8 cellular contexts compared by ENCODE assay signal in genomic region chr4:27010334-27010940, GRCh38.
DNase-seq lines count a peak whose midpoint lies in the region; ATAC-seq and TF ChIP-seq lines count a peak whose summit lies in the region.

No MANE protein-coding gene starts in this region.

- TF ChIP-seq CTCF in AG09309 (IDR thresholded peaks at IDR 0.05; ENCODE audit: control insufficient read depth, insufficient read depth, low read depth, low read length, missing control alignments) (peak; percentile 77), mucosa of descending colon (IDR thresholded peaks at IDR 0.05) (peak; percentile 77)

- H3K4me3 ChIP-seq in AG09309 (ENCODE audit: control insufficient read depth, low read depth, low read length) (no peak overlapping the region), mucosa of descending colon (no peak overlapping the region)

- H3K4me1 ChIP-seq in mucosa of descending colon (ENCODE audit: low read depth): no peaks in the 10 kb centered on the region

- no peaks in the 10 kb centered on the region for H3K9me3 Mint-ChIP-seq in activated CD4-positive, alpha-beta T cell treated with anti-CD3 and anti-CD28 coated beads, Interleukin-2, amount 10 ng/mL, durations not matched to agents 24 days and 14 days
- H3K9me3 Mint-ChIP-seq in effector memory CD8-positive, alpha-beta T cell: no peaks in the 10 kb centered on the region
- H3K9me3 Mint-ChIP-seq in stimulated activated effector memory CD8-positive, alpha-beta T cell treated with anti-CD3 and anti-CD28 coated beads, Interleukin-12 subunit alpha, Interleukin-12 subunit beta, amount 100 ng/mL, for 72 hours: no peaks in the 10 kb centered on the region

- peak; percentile 74 for ATAC-seq in GM18870 (IDR thresholded peaks at IDR 0.05; ENCODE audit: unreplicated experiment)
- ATAC-seq in HG03175 (IDR thresholded peaks at IDR 0.05; ENCODE audit: unreplicated experiment): peak; percentile 87
- peak; percentile 82 for ATAC-seq in effector memory CD8-positive, alpha-beta T cell (replicated peaks)
- ATAC-seq in mucosa of descending colon: peak; percentile 86
- ATAC-seq in stimulated activated effector memory CD8-positive, alpha-beta T cell treated with anti-CD3 and anti-CD28 coated beads, Interleukin-12 subunit alpha, Interleukin-12 subunit beta, amount 100 ng/mL, for 72 hours: peak; percentile 74

- peaks cover 9% of the 10 kb centered on the region for H3K4me1 Mint-ChIP-seq in activated CD4-positive, alpha-beta T cell treated with anti-CD3 and anti-CD28 coated beads, Interleukin-2, amount 10 ng/mL, durations not matched to agents 24 days and 14 days
- H3K4me1 Mint-ChIP-seq in effector memory CD8-positive, alpha-beta T cell (ENCODE audit: low read depth in 2 of 2): peaks cover 3 to 8% of the 10 kb centered on the region in 2 donors
- H3K4me1 Mint-ChIP-seq in stimulated activated effector memory CD8-positive, alpha-beta T cell treated with anti-CD3 and anti-CD28 coated beads, Interleukin-12 subunit alpha, Interleukin-12 subunit beta, amount 100 ng/mL, for 72 hours: peaks cover 9% of the 10 kb centered on the region

- no peak overlapping the region for H3K27ac Mint-ChIP-seq in activated CD4-positive, alpha-beta T cell treated with anti-CD3 and anti-CD28 coated beads, Interleukin-2, amount 10 ng/mL, durations not matched to agents 24 days and 14 days
- peak overlapping the region; percentile 31 to 72 for H3K27ac Mint-ChIP-seq in effector memory CD8-positive, alpha-beta T cell
- no peak overlapping the region for H3K27ac Mint-ChIP-seq in stimulated activated effector memory CD8-positive, alpha-beta T cell treated with anti-CD3 and anti-CD28 coated beads, Interleukin-12 subunit alpha, Interleukin-12 subunit beta, amount 100 ng/mL, for 72 hours

- intact Hi-C loops in activated CD4-positive, alpha-beta T cell treated with anti-CD3 and anti-CD28 coated beads, Interleukin-2, amount 10 ng/mL, durations not matched to agents 24 days and 14 days (cut with micrococcal nuclease): loop anchor here (1.0 to 2.0 kb wide), 3 partner anchors 290 to 1022 kb away; no protein-coding TSS in a partner anchor
- intact Hi-C loops in mucosa of descending colon (cut with DNase I, micrococcal nuclease): loop anchor here in 1 of 2 donors (10.0 kb wide), 1 partner anchor 556 kb away; no protein-coding TSS in a partner anchor

- no peak overlapping the region for H3K4me3 Mint-ChIP-seq in activated CD4-positive, alpha-beta T cell treated with anti-CD3 and anti-CD28 coated beads, Interleukin-2, amount 10 ng/mL, durations not matched to agents 24 days and 14 days
- no peak overlapping the region for H3K4me3 Mint-ChIP-seq in effector memory CD8-positive, alpha-beta T cell
- no peak overlapping the region for H3K4me3 Mint-ChIP-seq in stimulated activated effector memory CD8-positive, alpha-beta T cell treated with anti-CD3 and anti-CD28 coated beads, Interleukin-12 subunit alpha, Interleukin-12 subunit beta, amount 100 ng/mL, for 72 hours

- H3K36me3 Mint-ChIP-seq in activated CD4-positive, alpha-beta T cell treated with anti-CD3 and anti-CD28 coated beads, Interleukin-2, amount 10 ng/mL, durations not matched to agents 24 days and 14 days (ENCODE audit: low read depth): peaks cover 17% of the 10 kb centered on the region
- H3K36me3 Mint-ChIP-seq in effector memory CD8-positive, alpha-beta T cell (ENCODE audit: insufficient read depth): peaks cover 21% of the 10 kb centered on the region
- H3K36me3 Mint-ChIP-seq in stimulated activated effector memory CD8-positive, alpha-beta T cell treated with anti-CD3 and anti-CD28 coated beads, Interleukin-12 subunit alpha, Interleukin-12 subunit beta, amount 100 ng/mL, for 72 hours: peaks cover 41% of the 10 kb centered on the region

- no peaks in the 10 kb centered on the region for H3K27me3 Mint-ChIP-seq in activated CD4-positive, alpha-beta T cell treated with anti-CD3 and anti-CD28 coated beads, Interleukin-2, amount 10 ng/mL, durations not matched to agents 24 days and 14 days
- no peaks in the 10 kb centered on the region for H3K27me3 Mint-ChIP-seq in effector memory CD8-positive, alpha-beta T cell

- H3K9me3 ChIP-seq in mucosa of descending colon: no peaks in the 10 kb centered on the region

- DNase-seq in AG09309 (ENCODE audit: low read depth): peak; percentile 39
- DNase-seq in NCI-H460 (ENCODE audit: extremely low read depth, low read depth): peak; percentile 47
- DNase-seq in activated CD4-positive, alpha-beta T cell treated with anti-CD3 and anti-CD28 coated beads, Interleukin-2, amount 10 ng/mL, durations not matched to agents 24 days and 14 days: peak; percentile 84
- DNase-seq in effector memory CD8-positive, alpha-beta T cell: peak; percentile 49 to 58 (median 52)
- DNase-seq in mucosa of descending colon: peak in 2 of 3 donors; percentile 60 to 63
- DNase-seq in stimulated activated effector memory CD8-positive, alpha-beta T cell treated with anti-CD3 and anti-CD28 coated beads, Interleukin-12 subunit alpha, Interleukin-12 subunit beta, amount 100 ng/mL, for 72 hours (ENCODE audit: low spot score in 2 of 2): peak; percentile 22 to 64

- H3K36me3 ChIP-seq in mucosa of descending colon (ENCODE audit: low read depth): no peaks in the 10 kb centered on the region

Comparison
In these comparisons a context has a peak if more than half of its experiments do, and no peak if none do; other contexts are left out.
1. H3K27ac Mint-ChIP-seq: peak in effector memory CD8-positive, alpha-beta T cell (2 of 2); none in activated CD4-positive, alpha-beta T cell treated with anti-CD3 and anti-CD28 coated beads, Interleukin-2, amount 10 ng/mL, durations not matched to agents 24 days and 14 days (single experiment) and stimulated activated effector memory CD8-positive, alpha-beta T cell treated with anti-CD3 and anti-CD28 coated beads, Interleukin-12 subunit alpha, Interleukin-12 subunit beta, amount 100 ng/mL, for 72 hours (single experiment).
2. Peak in every context shown above with its lines, with median percentiles within 50 percentile points of each other: DNase-seq and ATAC-seq.